ENCODE assay signal across 8 cellular contexts in genomic region chrX:41441934-41442823, GRCh38. TPM values are rescaled to one million over a fixed set of nuclear protein-coding genes. Genes with fewer than 3 reads are reported as not detected.
DNase-seq lines count a peak whose midpoint lies in the region; ATAC-seq, FAIRE-seq and TF ChIP-seq lines count a peak whose summit lies in the region.

No MANE protein-coding gene starts in this region.

- H3K79me2 ChIP-seq in GM12878 (ENCODE audit: control insufficient read depth, insufficient read depth, low read length), result peaks cover 8% of the 10 kb centered on the region

- in situ Hi-C loops in KBM-7 (cut with MboI; ENCODE audit: low pct_unique_long_range_greater_than_20kb, low sequenced_read_pairs), result no loop called here
- in situ Hi-C loops in GM12878 (cut with MboI), result no loop called here

- ATAC-seq in GM21723 (IDR thresholded peaks at IDR 0.05; ENCODE audit: unreplicated experiment) (peak; percentile 85), GM12878 (peak; percentile 87)

- H3K36me3 ChIP-seq in GM06990 (ENCODE audit: control insufficient read depth, insufficient read depth, low read length) (no peaks in the 10 kb centered on the region), GM12878 (ENCODE audit: control insufficient read depth in 2 of 2, insufficient read depth in 2 of 2, low read length in 1 of 2) (no peaks in the 10 kb centered on the region), iPS-15b (ENCODE audit: control insufficient read depth, insufficient read depth, low read length) (no peaks in the 10 kb centered on the region), small intestine (ENCODE audit: control insufficient read depth in 2 of 2, insufficient read depth in 2 of 2, low read length in 2 of 2) (no peaks in the 10 kb centered on the region)

- BruUV-seq in GM12878 (replicated peaks; lab: Mats Ljungman, UMichigan), result no TSS peak

- TF ChIP-seq CTCF in GM06990 (IDR thresholded peaks at IDR 0.05; ENCODE audit: insufficient read depth, low read length, poor library complexity, severe bottlenecking) (peak; percentile 61), GM12878 (IDR thresholded peaks at IDR 0.05 in 2 of 3, conservative IDR thresholded peaks at IDR 0.05 in 1 of 3; ENCODE audit: control insufficient read depth in 2 of 3, extremely low read depth in 1 of 3, insufficient read depth in 1 of 3, low read depth in 3 of 3, low read length in 3 of 3) (peak; percentile 54 to 71 (median 66))

- DNase-seq in GM06990 (ENCODE audit: extremely low read depth, insufficient read length), result peak; percentile 93
- peak; percentile 98 for DNase-seq in KBM-7
- peak; percentile 64 for DNase-seq in T1000 (lab: John Stamatoyannopoulos, UW)
- DNase-seq in GM12878 (ENCODE audit: low read depth, low spot score), result peak; percentile 68
- peak; percentile 86 for DNase-seq in small intestine
- no peak for DNase-seq in NCI-H1694 treated with DMSO at 0.1 percent for 48 hours (lab: John Stamatoyannopoulos, UW)

- CTCF ChIA-PET in GM12878 (lab: Yijun Ruan, JAX), result interaction anchor here (0.6 to 2.2 kb wide), 7 partner anchors 15 to 317 kb away, joined by 3 to 8 read pairs (median 4); no protein-coding TSS in a partner anchor

- peak; percentile 50 for TF ChIP-seq POLR2A in GM12878 (IDR thresholded peaks at IDR 0.05; ENCODE audit: low read depth, low read length)

- H3K27me3 ChIP-seq in GM06990 (replicated peaks; ENCODE audit: control insufficient read depth, insufficient read depth, low read length), result no peaks in the 10 kb centered on the region
- H3K27me3 ChIP-seq in GM12878 (replicated peaks in 1 of 2; ENCODE audit: control insufficient read depth in 2 of 2, insufficient read depth in 2 of 2, low read length in 1 of 2), result no peaks in the 10 kb centered on the region
- no peaks in the 10 kb centered on the region for H3K27me3 ChIP-seq in iPS-15b (ENCODE audit: control insufficient read depth, insufficient read depth, low read length)
- H3K27me3 ChIP-seq in small intestine (ENCODE audit: control insufficient read depth in 2 of 2, insufficient read depth in 2 of 2, low read length in 2 of 2), result no peaks in the 10 kb centered on the region

- peak overlapping the region; percentile 48 for H3K4me3 ChIP-seq in GM06990 (replicated peaks; ENCODE audit: low read depth, low read length)
- H3K4me3 ChIP-seq in GM12878, result peak overlapping the region; percentile 63
- H3K4me3 ChIP-seq in iPS-15b (ENCODE audit: low read depth, low read length), result peak overlapping the region; percentile 55
- H3K4me3 ChIP-seq in small intestine (ENCODE audit: low read depth in 1 of 2, low read length in 2 of 2), result no peak overlapping the region

- WGBS in GM12878 (ENCODE audit: insufficient coverage, insufficient replicate concordance, low lambda C conversion rate, missing lambda C conversion rate), result 14% methylated on average over 40 of the region's 58 CpGs
- 5 to 21% (median 14%) methylated on average over 32 to 58 of the region's 58 CpGs for WGBS in small intestine, 3 donors

- H3K4me1 ChIP-seq in GM12878 (ENCODE audit: control insufficient read depth, insufficient read depth, low read length), result peaks cover 13% of the 10 kb centered on the region; the same call in 1 of the 2 replicates
- H3K4me1 ChIP-seq in iPS-15b (ENCODE audit: control insufficient read depth, insufficient read depth, low read length), result peaks cover 2% of the 10 kb centered on the region
- H3K4me1 ChIP-seq in small intestine (ENCODE audit: control insufficient read depth in 2 of 2, insufficient read depth in 1 of 2, low read depth in 1 of 2, low read length in 1 of 2), result no peaks in the 10 kb centered on the region

- SMC1A ChIA-PET in GM12878 (lab: Charles Lee; ENCODE audit: uncharacterized antibody, unreplicated experiment), result interaction anchor here (0.6 to 1.9 kb wide), 6 partner anchors 105 to 318 kb away, joined by 3 to 5 read pairs (median 3); no protein-coding TSS in a partner anchor

- peak overlapping the region; percentile 66 for H3K9ac ChIP-seq in GM12878 (ENCODE audit: control insufficient read depth, insufficient read depth, low read length)
- peak overlapping the region; percentile 57 for H3K9ac ChIP-seq in iPS-15b (ENCODE audit: low read depth, low read length)

- TF ChIP-seq EP300 in GM12878 (IDR thresholded peaks at IDR 0.05; ENCODE audit: borderline replicate concordance in 1 of 2, control insufficient read depth in 1 of 2, low read depth in 2 of 2, low read length in 2 of 2), result no peak; a peak in 1 of 4 replicates

- H3K9me3 ChIP-seq in GM12878 (replicated peaks; ENCODE audit: control insufficient read depth, insufficient read depth, low read length) (no peaks in the 10 kb centered on the region), iPS-15b (ENCODE audit: control insufficient read depth, insufficient read depth, low read length) (no peaks in the 10 kb centered on the region), small intestine (ENCODE audit: control insufficient read depth, low read depth) (no peaks in the 10 kb centered on the region)

- RAD21 ChIA-PET in GM12878 (lab: Charles Lee; ENCODE audit: unreplicated experiment), result interaction anchor here (0.7 to 2.0 kb wide), 3 partner anchors 15 to 318 kb away, joined by 4 to 5 read pairs (median 4); no protein-coding TSS in a partner anchor

- H3K27ac ChIP-seq in GM12878 (ENCODE audit: control insufficient read depth, insufficient read depth) (peak overlapping the region; percentile 70), small intestine (ENCODE audit: low read depth in 1 of 2, low read length in 1 of 2) (peak overlapping the region; percentile 57 to 93)

- no peaks in the 10 kb centered on the region for H4K20me1 ChIP-seq in GM12878 (ENCODE audit: control insufficient read depth, insufficient read depth)

- FAIRE-seq in GM12878 (lab: Jason Lieb, UNC), result peak; percentile 44
- no peak for FAIRE-seq in small intestine (lab: Jason Lieb, UNC)

- POLR2A ChIA-PET in GM12878 (lab: Charles Lee), result interaction anchor here (0.7 to 1.3 kb wide), 4 partner anchors 108 to 262 kb away, joined by 3 to 4 read pairs (median 4); partner anchors contain the start of gene DDX3X

- intact Hi-C loops in GM12878 (cut with micrococcal nuclease; ENCODE audit: unreplicated experiment), result loop anchor here (1.0 to 2.0 kb wide), 2 partner anchors 107 to 166 kb away; partner anchors contain the start of gene DDX3X

- H3K4me2 ChIP-seq in GM12878 (ENCODE audit: control insufficient read depth, insufficient read depth), result peak overlapping the region; percentile 56

- peak; percentile 58 for TF ChIP-seq RAD21 in GM12878 (IDR thresholded peaks at IDR 0.05; ENCODE audit: insufficient read depth, low read depth, low read length)

- H2AFZ ChIP-seq in GM12878 (ENCODE audit: control insufficient read depth, low read depth, low read length), result peak overlapping the region; percentile 46

TF ChIP-seq in GM12878, 131 proteins besides CTCF, POLR2A, EP300 and RAD21 (continues in another document):
- TF ChIP-seq YY1 (IDR thresholded peaks at IDR 0.05; ENCODE audit: low read depth, low read length) (peak; percentile 14; the same call in 1 of the 2 replicates), RELA (IDR thresholded peaks at IDR 0.05; ENCODE audit: borderline replicate concordance, partially characterized antibody) (peak; percentile 16), NBN (IDR thresholded peaks at IDR 0.05) (0 out of 2 replicates have a peak, but pooled peaks have one; percentile 42), TCF12 (IDR thresholded peaks at IDR 0.05; ENCODE audit: low read depth, low read length) (no peak), BHLHE40 (IDR thresholded peaks at IDR 0.05; ENCODE audit: borderline replicate concordance in 1 of 2, low read depth in 2 of 2, low read length in 1 of 2) (peak; percentile 73 to 90), FOXM1 (IDR thresholded peaks at IDR 0.05; ENCODE audit: low read depth, low read length) (0 out of 2 replicates have a peak, but pooled peaks have one; percentile 45), CBFB (IDR thresholded peaks at IDR 0.05; ENCODE audit: low read depth) (0 out of 2 replicates have a peak, but pooled peaks have one; percentile 32), PAX8 (IDR thresholded peaks at IDR 0.05) (no peak), NFXL1 (IDR thresholded peaks at IDR 0.05; ENCODE audit: borderline replicate concordance) (no peak), IKZF1 (conservative IDR thresholded peaks at IDR 0.05) (peak; percentile 79), ATF7 (IDR thresholded peaks at IDR 0.05; ENCODE audit: low read depth) (0 out of 2 replicates have a peak, but pooled peaks have one; percentile 21), RUNX3 (IDR thresholded peaks at IDR 0.05; ENCODE audit: low read length) (peak; percentile 83), PAX5 (IDR thresholded peaks at IDR 0.05; ENCODE audit: borderline replicate concordance, low read depth, low read length) (peak; percentile 89), STAT1 (conservative IDR thresholded peaks at IDR 0.05) (no peak), PML (IDR thresholded peaks at IDR 0.05; ENCODE audit: low read length) (no peak), NR2F1 (conservative IDR thresholded peaks at IDR 0.05) (peak; percentile 98)

RNA-seq across cellular contexts. Expression of gene NYX, which starts 5.0 kb away (rescaled TPM):
- not detected in 2 replicates for total RNA-seq in GM12878 (2013; cell fraction: nucleolus; rRNA removed)
- total RNA-seq in GM12878 (2014; rRNA removed) (not detected in 2 replicates), GM12878 (2014; rRNA removed; fragmentation: Illumina TruSeq; extraction: Trizol) (not detected in 2 replicates), GM12878 (2021) (not detected in 2 replicates)
- polyA plus RNA-seq in GM12878 (2011; ENCODE audit: low read depth), result not detected
- polyA plus RNA-seq in GM12878 (2011; rRNA removed) (0.03 TPM in 1 of 2 replicates, not detected in the other), GM12878 (2014; fragmentation: Illumina TruSeq; extraction: Trizol) (not detected in 2 replicates), GM12878 (2014; fragmentation: Nextera tagmentation; extraction: Ambion mirVana) (not detected), GM12878 (2014; rRNA removed) (0.03 TPM in 1 of 2 replicates, not detected in the other), GM12878 (2016; fragmentation: Nextera tagmentation; extraction: Ambion mirVana) (not detected), small intestine (under 1 TPM in 1 of 3 donors, not detected in 2; 0.06 TPM)
- polyA plus RNA-seq in GM12878 (2011; cell fraction: cytosol; rRNA removed), result 0.03 TPM in 1 of 2 replicates, not detected in the other
- polyA plus RNA-seq in GM12878 (2011; cell fraction: nucleus; rRNA removed), result not detected in 2 replicates
- polyA plus RNA-seq in GM12878 (2012), result not detected in 2 replicates
- polyA minus RNA-seq in GM12878 (2011; rRNA and poly(A)+ RNA removed), result not detected in 2 replicates
- not detected in 2 replicates for polyA minus RNA-seq in GM12878 (2011; cell fraction: cytosol; rRNA and poly(A)+ RNA removed)
- not detected in 2 replicates for polyA minus RNA-seq in GM12878 (2011; cell fraction: nucleus; rRNA and poly(A)+ RNA removed)

Comparison
In these comparisons a context has a peak if more than half of its experiments do, and no peak if none do; other contexts are left out.
1. H3K4me3 ChIP-seq: peak in GM06990 (single experiment), GM12878 (single experiment) and iPS-15b (single experiment); none in small intestine (0 of 2).